Comparison of ENCODE assay signal across 8 cellular contexts in the genomic region with DNA sequence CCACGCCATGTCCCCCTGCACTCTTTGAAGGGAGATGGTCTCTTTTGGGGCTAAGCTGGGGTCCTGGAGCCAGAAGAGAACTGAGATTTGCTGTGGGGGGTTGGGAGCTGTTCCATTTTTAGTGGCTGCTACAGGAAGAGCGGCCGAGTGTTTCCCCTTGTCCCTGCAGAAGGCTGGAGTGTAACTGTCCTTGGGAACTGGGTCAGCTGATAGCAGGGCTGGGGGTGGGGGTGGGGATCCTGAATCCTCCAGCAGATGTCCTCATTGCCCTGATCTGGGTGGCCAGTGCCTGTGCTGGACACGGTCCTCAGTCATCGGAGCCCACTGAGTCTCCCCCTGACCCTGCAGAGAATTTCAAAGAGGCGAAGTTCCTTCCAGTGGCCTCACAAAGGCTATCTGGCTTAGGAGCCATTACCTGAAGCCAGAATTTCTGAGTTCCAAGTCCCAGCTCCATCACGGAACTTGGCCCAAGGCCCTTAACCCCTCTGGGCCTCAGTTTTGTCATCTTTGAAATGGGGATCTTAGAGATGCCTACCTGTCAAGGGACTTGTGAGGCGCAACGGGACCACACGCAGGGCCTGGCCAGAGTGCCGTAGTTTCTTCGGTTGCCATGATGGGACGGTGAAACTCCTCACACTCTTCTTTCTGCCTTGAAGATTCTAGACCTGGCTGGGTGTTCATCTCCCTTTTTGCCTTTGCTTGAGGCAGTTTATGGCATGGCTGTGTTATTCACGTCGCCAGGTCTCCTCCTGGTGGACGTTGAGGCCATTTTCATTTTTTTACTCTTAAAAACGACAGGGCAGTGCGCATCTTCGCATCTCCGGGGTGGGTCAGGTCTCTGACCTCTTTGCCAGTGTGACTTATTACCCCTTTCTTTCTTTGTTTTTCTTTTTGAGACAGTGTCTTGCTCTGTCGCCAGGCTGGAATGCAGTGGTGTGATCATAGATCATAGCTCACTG. TPM values are rescaled to one million over a fixed set of nuclear protein-coding genes. Genes with fewer than 3 reads are reported as not detected.
DNase-seq lines count a peak whose midpoint lies in the region; ATAC-seq and TF ChIP-seq lines count a peak whose summit lies in the region.

No MANE protein-coding gene starts in this region.

- peaks cover 21% of the 10 kb centered on the region for H3K36me3 ChIP-seq in CD4-positive, CD25-positive, alpha-beta regulatory T cell (ENCODE audit: control insufficient read depth, insufficient read depth, low read length)
- peaks cover 13% of the 10 kb centered on the region; the same call in 1 of the 2 replicates for H3K36me3 ChIP-seq in PC-3 (ENCODE audit: low read depth, low read length)
- peaks cover 17 to 33% of the 10 kb centered on the region in 2 donors for H3K36me3 ChIP-seq in mucosa of rectum (ENCODE audit: control insufficient read depth in 2 of 2, insufficient read depth in 2 of 2, low read length in 2 of 2)

- no peaks in the 10 kb centered on the region for H3K27me3 Mint-ChIP-seq in CD4-positive, CD25-positive, alpha-beta regulatory T cell

- no peak overlapping the region for H3K4me3 Mint-ChIP-seq in CD4-positive, CD25-positive, alpha-beta regulatory T cell

- H3K9me3 Mint-ChIP-seq in CD4-positive, CD25-positive, alpha-beta regulatory T cell = no peaks in the 10 kb centered on the region

- no peaks in the 10 kb centered on the region for H3K9me2 ChIP-seq in PC-3 (replicated peaks; ENCODE audit: low read length)

- BruUV-seq in PC-3 (replicated peaks; lab: Mats Ljungman, UMichigan) = no TSS peak

- H3K9me3 ChIP-seq in CD4-positive, CD25-positive, alpha-beta regulatory T cell (ENCODE audit: control insufficient read depth in 2 of 2, low read length in 2 of 2) = no peaks in the 10 kb centered on the region
- H3K9me3 ChIP-seq in PC-3 (ENCODE audit: low read length) = no peaks in the 10 kb centered on the region
- H3K9me3 ChIP-seq in mucosa of rectum (ENCODE audit: control insufficient read depth in 2 of 2, low read length in 2 of 2) = no peaks in the 10 kb centered on the region

- no peak overlapping the region for H3K9ac ChIP-seq in PC-3 (ENCODE audit: low read length)
- peak overlapping the region in 1 of 2 donors; percentile 14 for H3K9ac ChIP-seq in mucosa of rectum (ENCODE audit: low read depth in 1 of 2, low read length in 2 of 2)

- H3K4me2 ChIP-seq in PC-3 (ENCODE audit: low read length) = no peak overlapping the region

- H3K27me3 ChIP-seq in CD4-positive, CD25-positive, alpha-beta regulatory T cell (ENCODE audit: control insufficient read depth, insufficient read depth, low read length) = no peaks in the 10 kb centered on the region
- H3K27me3 ChIP-seq in PC-3 (ENCODE audit: low read length) (no peaks in the 10 kb centered on the region), mucosa of rectum (ENCODE audit: control insufficient read depth in 2 of 2, insufficient read depth in 2 of 2, low read length in 2 of 2) (no peaks in the 10 kb centered on the region)

- DNase-seq in CD4-positive, CD25-positive, alpha-beta regulatory T cell = peak in 1 of 3 donors; percentile 40
- DNase-seq in PC-3 (peak; percentile 33), epithelial cell of prostate (ENCODE audit: low read depth, low spot score) (no peak), amniotic stem cell (lab: John Stamatoyannopoulos, UW) (no peak), DMS153 treated with DMSO at 0.1 percent for 48 hours (lab: John Stamatoyannopoulos, UW; ENCODE audit: unreplicated experiment) (no peak)

- POLR2A ChIA-PET in PC-3 (lab: Charles Lee; ENCODE audit: unreplicated experiment) = interaction anchor here (1.1 kb wide), 1 partner anchor 52 kb away, joined by 6 read pairs; the partner anchor contains the start of gene DNM2

- no peak overlapping the region for H2AFZ ChIP-seq in PC-3 (ENCODE audit: low read length)

- H3K79me2 ChIP-seq in PC-3 (ENCODE audit: low read length) = peaks cover 33% of the 10 kb centered on the region

- H3K27ac Mint-ChIP-seq in CD4-positive, CD25-positive, alpha-beta regulatory T cell = peak overlapping the region; percentile 14 to 57 (median 42)

- H3K36me3 Mint-ChIP-seq in CD4-positive, CD25-positive, alpha-beta regulatory T cell = peaks cover 12% of the 10 kb centered on the region

- no peak overlapping the region for H3K4me3 ChIP-seq in CD4-positive, CD25-positive, alpha-beta regulatory T cell (ENCODE audit: low read depth, low read length)
- no peak overlapping the region for H3K4me3 ChIP-seq in PC-3 (ENCODE audit: low read length)
- H3K4me3 ChIP-seq in mucosa of rectum (ENCODE audit: low read length in 2 of 2) = no peak overlapping the region

- H3K4me1 ChIP-seq in CD4-positive, CD25-positive, alpha-beta regulatory T cell (ENCODE audit: control insufficient read depth, insufficient read depth, low read length, poor library complexity, severe bottlenecking) = peaks cover 3% of the 10 kb centered on the region
- H3K4me1 ChIP-seq in PC-3 (ENCODE audit: insufficient read depth, low read length) (peaks cover 18% of the 10 kb centered on the region), mucosa of rectum (ENCODE audit: control insufficient read depth in 2 of 2, insufficient read depth in 2 of 2, low read length in 2 of 2) (peaks cover 37% of the 10 kb centered on the region in 2 donors)

- intact Hi-C loops in PC-3 (cut with micrococcal nuclease) = loop anchor here (1.0 kb wide), 1 partner anchor 53 kb away; no protein-coding TSS in a partner anchor

- TF ChIP-seq CTCF in PC-3 (conservative IDR thresholded peaks at IDR 0.05; ENCODE audit: low read depth, low read length) = peak; percentile 50; the same call in 1 of the 2 replicates

- no peak overlapping the region for H3K27ac ChIP-seq in CD4-positive, CD25-positive, alpha-beta regulatory T cell (ENCODE audit: insufficient read depth, low read length, poor library complexity, severe bottlenecking)
- H3K27ac ChIP-seq in PC-3 (ENCODE audit: low read length) (no peak overlapping the region), epithelial cell of prostate (peak overlapping the region; percentile 15), mucosa of rectum (ENCODE audit: low read depth in 2 of 2, low read length in 2 of 2) (peak overlapping the region; percentile 43 to 61)

- CTCF ChIA-PET in PC-3 (lab: Charles Lee) = interaction anchor here (1.9 kb wide), 1 partner anchor 52 kb away, joined by 14 read pairs; the partner anchor contains the start of gene DNM2

- peaks cover 0 to 30% (median 17%) of the 10 kb centered on the region in 4 donors for H3K4me1 Mint-ChIP-seq in CD4-positive, CD25-positive, alpha-beta regulatory T cell

- no peak for ATAC-seq in CD4-positive, CD25-positive, alpha-beta regulatory T cell (ENCODE audit: low read depth in 2 of 2)
- ATAC-seq in PC-3 (peak; percentile 45), HG03175 (IDR thresholded peaks at IDR 0.05; ENCODE audit: unreplicated experiment) (no peak), HG03108 (IDR thresholded peaks at IDR 0.05; ENCODE audit: unreplicated experiment) (no peak)

- 0 out of 2 replicates have a peak, but pooled peaks cover 4% of the 10 kb centered on the region for H4K20me1 ChIP-seq in PC-3 (ENCODE audit: low read length)

- H3F3A ChIP-seq in PC-3 (ENCODE audit: low read length, unreplicated experiment) = no peaks in the 10 kb centered on the region

RNA-seq across cellular contexts. Expression of gene DNM2, which starts 51.9 kb away (rescaled TPM):
- 269 TPM for total RNA-seq in CD4-positive, CD25-positive, alpha-beta regulatory T cell
- 10 to 100 TPM; 61.8 to 63.6 (median 62.8) TPM for polyA plus RNA-seq in CD4-positive, CD25-positive, alpha-beta regulatory T cell
- 150 and 211 TPM in 2 replicates for total RNA-seq in PC-3 (2014; rRNA removed)

Comparison
In these comparisons a context has a peak if more than half of its experiments do, and no peak if none do; other contexts are left out.
1. H3K27ac ChIP-seq: peak in epithelial cell of prostate (single experiment) and mucosa of rectum (2 of 2); none in CD4-positive, CD25-positive, alpha-beta regulatory T cell (single experiment) and PC-3 (single experiment).